29 cellular contexts compared by ENCODE assay signal in genomic region chr9:4630836-4631235, GRCh38. TPM values are rescaled to one million over a fixed set of nuclear protein-coding genes. Genes with fewer than 3 reads are reported as not detected.
DNase-seq lines count a peak whose midpoint lies in the region; ATAC-seq and TF ChIP-seq lines count a peak whose summit lies in the region.
"Had no signal": no experiment of that assay in that cellular context is flagged by ENCODE, and none has a peak within 500 bp of the region (broad histone marks: within the 10 kb centered on the region; RNA-seq: fewer than 3 reads in every experiment).

No MANE protein-coding gene starts in this region.

- no peak overlapping the region for H3K4ac ChIP-seq in mesendoderm (ENCODE audit: low read depth, low read length)

- no peak overlapping the region for H3K18ac ChIP-seq in mesendoderm (ENCODE audit: low read length)

- no peak overlapping the region for H3K9ac ChIP-seq in mesendoderm (ENCODE audit: low read length)
- H3K9ac ChIP-seq: parathyroid adenoma had no signal

- H3K9me3 ChIP-seq in thyroid gland = no peaks in the 10 kb centered on the region
- H3K9me3 ChIP-seq: Caco-2, lower lobe of right lung, SJSA1, spleen had no signal

- no CpG with 5 or more reads among the region's 2 CpGs for WGBS in mesendoderm (ENCODE audit: extremely low coverage, insufficient coverage, low lambda C conversion rate)
- WGBS in thyroid gland, 2 donors = 53 to 54% methylated on average over 2 of the region's 2 CpGs

- H3K4me3 ChIP-seq in NB4 (ENCODE audit: low read depth, low read length) = no peak overlapping the region
- H3K4me3 ChIP-seq in mesendoderm (ENCODE audit: low read length) = no peak overlapping the region
- no peak overlapping the region for H3K4me3 ChIP-seq in thyroid gland (replicated peaks in 1 of 3)
- H3K4me3 ChIP-seq: lower lobe of right lung, SJSA1, spleen had no signal

- H3K56ac ChIP-seq in mesendoderm (ENCODE audit: low read length) = no peak overlapping the region

- TF ChIP-seq POLR2A in NB4 (IDR thresholded peaks at IDR 0.05; ENCODE audit: extremely low read depth, insufficient read length) = no peak
- TF ChIP-seq POLR2A in thyroid gland (IDR thresholded peaks at IDR 0.05) = no peak

- no peaks in the 10 kb centered on the region for H3K4me1 ChIP-seq in mesendoderm (ENCODE audit: control insufficient read depth, low read depth, low read length)
- H3K4me1 ChIP-seq in thyroid gland = no peaks in the 10 kb centered on the region
- H3K4me1 ChIP-seq: Caco-2, lower lobe of right lung, parathyroid adenoma, SJSA1, spleen had no signal

- no peak overlapping the region for H2AK5ac ChIP-seq in mesendoderm (ENCODE audit: low read length)

- H3K9me3 Mint-ChIP-seq in central memory CD8-positive, alpha-beta T cell = no peaks in the 10 kb centered on the region
- H3K9me3 Mint-ChIP-seq: activated CD4-positive, alpha-beta memory T cell treated with anti-CD3 and anti-CD28 coated beads, Interleukin-2, amount 10 ng/mL, durations not matched to agents 7 days and 5 days; activated naive CD4-positive, alpha-beta T cell treated with anti-CD3 and anti-CD28 coated beads, Interleukin-2, amount 50 U/mL, for 72 hours had no signal

- H3K36me3 Mint-ChIP-seq in central memory CD8-positive, alpha-beta T cell (ENCODE audit: insufficient read depth) = peaks cover 3% of the 10 kb centered on the region
- H3K36me3 Mint-ChIP-seq: activated naive CD4-positive, alpha-beta T cell treated with anti-CD3 and anti-CD28 coated beads, Interleukin-2, amount 50 U/mL, for 72 hours had no signal

- no peak overlapping the region for H2BK5ac ChIP-seq in mesendoderm (ENCODE audit: low read length)

- no peaks in the 10 kb centered on the region for H3K79me1 ChIP-seq in mesendoderm (ENCODE audit: low read length)

- H3K27ac Mint-ChIP-seq in central memory CD8-positive, alpha-beta T cell (ENCODE audit: low read depth) = peak overlapping the region; percentile 27
- H3K27ac Mint-ChIP-seq: activated CD4-positive, alpha-beta memory T cell treated with anti-CD3 and anti-CD28 coated beads, Interleukin-2, amount 10 ng/mL, durations not matched to agents 7 days and 5 days; activated naive CD4-positive, alpha-beta T cell treated with anti-CD3 and anti-CD28 coated beads, Interleukin-2, amount 50 U/mL, for 72 hours had no signal

- no peak overlapping the region for H3K4me2 ChIP-seq in mesendoderm (ENCODE audit: low read length)

- DNase-seq in ELR (ENCODE audit: low read depth) (peak; percentile 7), NB4 (ENCODE audit: low read depth) (peak; percentile 41), mesendoderm (peak; percentile 47), anterior cingulate cortex (lab: John Stamatoyannopoulos, UW) (no peak), thyroid gland (no peak), glomerular visceral epithelial cell (ENCODE audit: extremely low spot score) (no peak)
- DNase-seq in central memory CD8-positive, alpha-beta T cell (ENCODE audit: low spot score in 2 of 2) = no peak
- DNase-seq: activated CD4-positive, alpha-beta memory T cell treated with anti-CD3 and anti-CD28 coated beads, Interleukin-2, amount 10 ng/mL, durations not matched to agents 7 days and 5 days; activated CD8-positive, alpha-beta memory T cell treated with anti-CD3 and anti-CD28 coated beads, Interleukin-2, amount 50 U/mL, for 48 hours; aorta; C1 segment of cervical spinal cord; Caco-2; DND-41; head of caudate nucleus; lower lobe of right lung; NCI-H1092 treated with DMSO at 0.1 percent for 48 hours; NCI-H1930; NCI-H524 treated with DMSO at 0.1 percent for 48 hours; right cardiac atrium; spleen; stimulated activated CD4-positive, alpha-beta T cell treated with anti-CD3 and anti-CD28 coated beads, Interleukin-2, amount 100 ng/mL, for 48 hours; T-helper 1 cell; trophoblast cell had no signal

- no peaks in the 10 kb centered on the region for H3K27me3 Mint-ChIP-seq in central memory CD8-positive, alpha-beta T cell
- H3K27me3 Mint-ChIP-seq: activated CD4-positive, alpha-beta memory T cell treated with anti-CD3 and anti-CD28 coated beads, Interleukin-2, amount 10 ng/mL, durations not matched to agents 7 days and 5 days had no signal

- intact Hi-C loops in thyroid gland (cut with DNase I) = no loop called here

- H2BK120ac ChIP-seq in mesendoderm (ENCODE audit: low read depth, low read length) = no peak overlapping the region

- peaks cover 10% of the 10 kb centered on the region for H3K4me1 Mint-ChIP-seq in central memory CD8-positive, alpha-beta T cell
- H3K4me1 Mint-ChIP-seq: activated CD4-positive, alpha-beta memory T cell treated with anti-CD3 and anti-CD28 coated beads, Interleukin-2, amount 10 ng/mL, durations not matched to agents 7 days and 5 days had no signal

- H3K23ac ChIP-seq in mesendoderm (ENCODE audit: low read length) = no peak overlapping the region

- H3K27me3 ChIP-seq in mesendoderm (ENCODE audit: insufficient read depth, low read length, poor library complexity) = no peaks in the 10 kb centered on the region
- no peaks in the 10 kb centered on the region for H3K27me3 ChIP-seq in thyroid gland
- H3K27me3 ChIP-seq: SJSA1, spleen had no signal

- H4K5ac ChIP-seq in mesendoderm (ENCODE audit: low read length) = no peak overlapping the region

- no peak overlapping the region for H2BK15ac ChIP-seq in mesendoderm (replicated peaks; ENCODE audit: low read depth)

- H3K36me3 ChIP-seq in mesendoderm (ENCODE audit: control insufficient read depth, insufficient read depth, low read length) (no peaks in the 10 kb centered on the region), thyroid gland (no peaks in the 10 kb centered on the region)
- H3K36me3 ChIP-seq: SJSA1, spleen had no signal

- H3K4me3 Mint-ChIP-seq in central memory CD8-positive, alpha-beta T cell = no peak overlapping the region
- H3K4me3 Mint-ChIP-seq: activated CD4-positive, alpha-beta memory T cell treated with anti-CD3 and anti-CD28 coated beads, Interleukin-2, amount 10 ng/mL, durations not matched to agents 7 days and 5 days had no signal

- ATAC-seq in central memory CD8-positive, alpha-beta T cell (replicated peaks; ENCODE audit: extremely low read depth, poor library complexity, severe bottlenecking) = no peak
- ATAC-seq in HG03025 (IDR thresholded peaks at IDR 0.05; ENCODE audit: low FRiP score, unreplicated experiment) = no peak
- ATAC-seq: activated CD4-positive, CD25-positive, alpha-beta regulatory T cell treated with anti-CD3 and anti-CD28 coated beads, Interleukin-2, amount 50 U/mL, for 24 hours; activated naive CD4-positive, alpha-beta T cell treated with anti-CD3 and anti-CD28 coated beads, Interleukin-2, amount 50 U/mL, for 72 hours; lower lobe of right lung; right cardiac atrium had no signal

- TF ChIP-seq CTCF in NB4 (IDR thresholded peaks at IDR 0.05; ENCODE audit: low read depth, low read length) = no peak
- TF ChIP-seq CTCF in thyroid gland (IDR thresholded peaks at IDR 0.05) = no peak

- H3K79me2 ChIP-seq in mesendoderm (ENCODE audit: control insufficient read depth, insufficient read depth, low read length) = no peaks in the 10 kb centered on the region
- H3K79me2 ChIP-seq: parathyroid adenoma had no signal

- no peak overlapping the region for H4K8ac ChIP-seq in mesendoderm (ENCODE audit: low read depth, low read length)

- H3K27ac ChIP-seq in mesendoderm (ENCODE audit: low read depth, low read length) = no peak overlapping the region
- no peak overlapping the region for H3K27ac ChIP-seq in thyroid gland
- H3K27ac ChIP-seq: epithelial cell of prostate, lower lobe of right lung, parathyroid adenoma, SJSA1, spleen had no signal

RNA-seq across cellular contexts. Expression of gene PLPP6, which starts 31.3 kb away (rescaled TPM):
- polyA plus RNA-seq in mesendoderm (2013, experiment 1 of 2) = 6.6 TPM
- 6.4 TPM for polyA plus RNA-seq in mesendoderm (2013, experiment 2 of 2)
- 10 to 100 TPM in 3 of 4 donors, 1 to 10 TPM in 1; 7.5 to 12.4 (median 11.2) TPM for total RNA-seq in thyroid gland

RNA-seq across cellular contexts. Expression of gene SPATA6L, which starts 35.4 kb away (rescaled TPM):
- polyA plus RNA-seq in mesendoderm (2013, experiment 1 of 2) = 0.17 TPM
- polyA plus RNA-seq in mesendoderm (2013, experiment 2 of 2) = 0.46 TPM
- total RNA-seq in thyroid gland = 10 to 100 TPM; 14.3 to 21.0 (median 16.9) TPM

RNA-seq across cellular contexts. Expression of gene CDC37L1, which starts 48.5 kb away (rescaled TPM):
- 13.9 TPM for polyA plus RNA-seq in mesendoderm (2013, experiment 1 of 2)
- polyA plus RNA-seq in mesendoderm (2013, experiment 2 of 2) = 14.4 TPM
- 10 to 100 TPM; 33.8 to 44.6 (median 37.3) TPM for total RNA-seq in thyroid gland

Comparison
In these comparisons a context has a peak if more than half of its experiments do, and no peak if none do; other contexts are left out.
1. DNase-seq: peak in ELR (single experiment), NB4 (single experiment) and mesendoderm (single experiment); none in central memory CD8-positive, alpha-beta T cell (0 of 2), anterior cingulate cortex (0 of 58), thyroid gland (0 of 2) and glomerular visceral epithelial cell (single experiment).